In genomic region chr22:39570665-39571064, GRCh38 we compare ENCODE assay signal across 19 cellular contexts.
"Had no signal": no experiment of that assay in that cellular context is flagged by ENCODE, and none has a peak within 500 bp of the region (broad histone marks: within the 10 kb centered on the region; RNA-seq: fewer than 3 reads in every experiment).

Gene CACNA1I (plus strand): TSS chr22:39570753. CDS start chr22:39570753, 0 bp downstream.

- H3K4me1 Mint-ChIP-seq: neural crest cell had no signal

- H3K27ac Mint-ChIP-seq: dendritic cell treated with granulocyte-macrophage colony-stimulating factor and Interleukin-4, amounts not matched to agents 40 ng/mL and 50 ng/mL, for 4 days; natural killer cell; stimulated activated naive B cell treated with anti-CD40 and anti-IgM and Interleukin-4, amounts not matched to agents 10 μg/mL and 1 μg/mL and 100 μg/mL, for 72 hours had no signal

- ATAC-seq: heart right ventricle; left lobe of liver; mucosa of descending colon; natural killer cell; stimulated activated naive B cell treated with anti-CD40 and anti-IgM and Interleukin-4, amounts not matched to agents 10 μg/mL and 1 μg/mL and 100 μg/mL, for 72 hours; stimulated activated naive CD8-positive, alpha-beta T cell treated with anti-CD3 and anti-CD28 coated beads, Interleukin-15, amount 100 ng/mL, for 72 hours had no signal

- H3K4me1 ChIP-seq: heart right ventricle, sigmoid colon had no signal

- H3K4me3 Mint-ChIP-seq: dendritic cell treated with granulocyte-macrophage colony-stimulating factor and Interleukin-4, amounts not matched to agents 40 ng/mL and 50 ng/mL, for 4 days; natural killer cell; neural crest cell; stimulated activated naive B cell treated with anti-CD40 and anti-IgM and Interleukin-4, amounts not matched to agents 10 μg/mL and 1 μg/mL and 100 μg/mL, for 72 hours; stimulated activated naive CD8-positive, alpha-beta T cell treated with anti-CD3 and anti-CD28 coated beads, Interleukin-15, amount 100 ng/mL, for 72 hours had no signal

- DNase-seq: foreskin melanocyte; heart right ventricle; hypothalamus; kidney glomerular epithelial cell; mammary epithelial cell; mucosa of descending colon; natural killer cell; occipital lobe; sigmoid colon; stimulated activated CD4-positive, alpha-beta T cell treated with anti-CD3 and anti-CD28 coated beads, Interleukin-2, amount 100 ng/mL, for 24 hours; stimulated activated CD4-positive, alpha-beta T cell treated with anti-CD3 and anti-CD28 coated beads, Interleukin-4, amount 100 ng/mL, for 4 hours; stimulated activated naive B cell treated with anti-CD40 and anti-IgM and Interleukin-4, amounts not matched to agents 10 μg/mL and 1 μg/mL and 100 μg/mL, for 72 hours; stimulated activated naive CD8-positive, alpha-beta T cell treated with anti-CD3 and anti-CD28 coated beads, Interleukin-15, amount 100 ng/mL, for 72 hours; trophoblast cell had no signal

- H3K4me3 ChIP-seq: heart right ventricle, mucosa of descending colon, sigmoid colon, skin epidermis, thoracic aorta had no signal

- H3K36me3 ChIP-seq: heart right ventricle, sigmoid colon, thoracic aorta had no signal

- H3K36me3 Mint-ChIP-seq: natural killer cell had no signal

- H3K9me3 ChIP-seq: heart right ventricle, mucosa of descending colon, sigmoid colon, thoracic aorta had no signal

- H3K27ac ChIP-seq: heart right ventricle, sigmoid colon, skin epidermis, thoracic aorta had no signal
